18 cellular contexts compared by ENCODE assay signal in genomic region chr12:31035944-31036665, GRCh38. TPM values are rescaled to one million over a fixed set of nuclear protein-coding genes. Genes with fewer than 3 reads are reported as not detected.
DNase-seq lines count a peak whose midpoint lies in the region; ATAC-seq and TF ChIP-seq lines count a peak whose summit lies in the region.
"Had no signal": no experiment of that assay in that cellular context is flagged by ENCODE, and none has a peak within 500 bp of the region (broad histone marks: within the 10 kb centered on the region; RNA-seq: fewer than 3 reads in every experiment).

No MANE protein-coding gene starts in this region.

- POLR2A ChIA-PET in CD4-positive, alpha-beta T cell (lab: Charles Lee), result no interaction called here

- H3K36me3 ChIP-seq in adipocyte (ENCODE audit: control insufficient read depth, insufficient read depth, low read length, severe bottlenecking) (no peaks in the 10 kb centered on the region), lung (ENCODE audit: control insufficient read depth in 2 of 2, insufficient read depth in 2 of 2, low read length in 2 of 2) (no peaks in the 10 kb centered on the region)
- H3K36me3 ChIP-seq: brain microvascular endothelial cell, transverse colon had no signal

- H3K4me1 Mint-ChIP-seq in H9, result no peaks in the 10 kb centered on the region
- H3K4me1 Mint-ChIP-seq in CD4-positive, alpha-beta T cell (ENCODE audit: low read depth), result no peaks in the 10 kb centered on the region
- peaks cover 18% of the 10 kb centered on the region for H3K4me1 Mint-ChIP-seq in endothelial cell (ENCODE audit: unreplicated experiment)
- H3K4me1 Mint-ChIP-seq: activated naive CD4-positive, alpha-beta T cell treated with anti-CD3 and anti-CD28 coated beads, Interleukin-2, amount 50 U/mL, for 24 hours; CD4-positive, CD25-positive, alpha-beta regulatory T cell; stimulated activated memory B cell treated with anti-CD40 and anti-IgM and Interleukin-4, amounts not matched to agents 10 μg/mL and 1 μg/mL and 100 μg/mL, for 72 hours had no signal

- peak overlapping the region; percentile 43; the same call in 1 of the 2 replicates for H3K14ac ChIP-seq in H9 (ENCODE audit: insufficient read depth, low read length)

- intact Hi-C loops in CD4-positive, alpha-beta T cell (cut with DNase I, micrococcal nuclease), result no loop called here

- H2BK15ac ChIP-seq in H9 (ENCODE audit: low read depth, low read length), result no peak overlapping the region

- H3K56ac ChIP-seq in H9 (ENCODE audit: insufficient read length, low read depth, low read length), result no peak overlapping the region

- H3K4me3 ChIP-seq in adipocyte (ENCODE audit: low read length), result no peak overlapping the region
- H3K4me3 ChIP-seq in lung, result no peak overlapping the region
- H3K4me3 ChIP-seq: transverse colon had no signal

- TF ChIP-seq CTCF in H9 (conservative IDR thresholded peaks at IDR 0.05), result no peak
- no peak for TF ChIP-seq CTCF in lung (IDR thresholded peaks at IDR 0.05; ENCODE audit: control extremely low read depth, extremely low read depth)
- TF ChIP-seq CTCF in CD4-positive, alpha-beta T cell (IDR thresholded peaks at IDR 0.05), result no peak
- TF ChIP-seq CTCF in endothelial cell (IDR thresholded peaks at IDR 0.05; ENCODE audit: unreplicated experiment), result no peak

- no peak overlapping the region for H4K8ac ChIP-seq in H9 (replicated peaks; ENCODE audit: insufficient read length, low read depth, low read length)

- CTCF ChIA-PET in CD4-positive, alpha-beta T cell (lab: Charles Lee), result no interaction called here

- DNase-seq in A172 (ENCODE audit: low spot score) (peak; percentile 56), H9 (no peak), adipocyte (ENCODE audit: low read depth) (peak; percentile 54), lung (ENCODE audit: low spot score) (peak; percentile 45), activated gamma-delta T cell treated with Interleukin-2 at 50 U/mL for 16 hours (no peak), endothelial cell (ENCODE audit: low spot score) (no peak)
- DNase-seq in CD4-positive, alpha-beta T cell, result no peak
- DNase-seq: activated CD4-positive, alpha-beta T cell treated with anti-CD3 and anti-CD28 coated beads for 48 hours; brain microvascular endothelial cell; CD4-positive, CD25-positive, alpha-beta regulatory T cell; NCI-H748 treated with DMSO at 0.1 percent for 48 hours; transverse colon had no signal

- no peak overlapping the region for H3T11ph ChIP-seq in H9 (ENCODE audit: low read length)

- no peaks in the 10 kb centered on the region for H3K79me1 ChIP-seq in H9 (ENCODE audit: insufficient read depth, low read depth, low read length, poor library complexity, severe bottlenecking)

- no peaks in the 10 kb centered on the region for H3K79me2 ChIP-seq in H9 (ENCODE audit: insufficient read depth, low read length)

- H4K91ac ChIP-seq in H9 (ENCODE audit: insufficient read length, low read depth, low read length), result no peak overlapping the region

- no peak overlapping the region for H3K4me2 ChIP-seq in H9 (ENCODE audit: insufficient read depth, insufficient read length, low read length)

- H3K27me3 Mint-ChIP-seq in H9 (ENCODE audit: low read depth) (peaks cover 14% of the 10 kb centered on the region), endothelial cell (ENCODE audit: unreplicated experiment) (peaks cover 5% of the 10 kb centered on the region)
- peaks cover 26% of the 10 kb centered on the region for H3K27me3 Mint-ChIP-seq in CD4-positive, alpha-beta T cell
- H3K27me3 Mint-ChIP-seq: CD4-positive, CD25-positive, alpha-beta regulatory T cell had no signal

- no peak overlapping the region for H3K4ac ChIP-seq in H9 (ENCODE audit: low read depth, low read length)

- H3K9me3 Mint-ChIP-seq in H9 (no peaks in the 10 kb centered on the region), endothelial cell (ENCODE audit: unreplicated experiment) (no peaks in the 10 kb centered on the region)
- no peaks in the 10 kb centered on the region for H3K9me3 Mint-ChIP-seq in CD4-positive, alpha-beta T cell
- H3K9me3 Mint-ChIP-seq: activated naive CD4-positive, alpha-beta T cell treated with anti-CD3 and anti-CD28 coated beads, Interleukin-2, amount 50 U/mL, for 24 hours; nephron; stimulated activated memory B cell treated with anti-CD40 and anti-IgM and Interleukin-4, amounts not matched to agents 10 μg/mL and 1 μg/mL and 100 μg/mL, for 72 hours had no signal

- H4K20me1 ChIP-seq in H9 (ENCODE audit: control insufficient read depth, insufficient read depth, insufficient read length), result no peaks in the 10 kb centered on the region

- ATAC-seq in lung (ENCODE audit: insufficient read depth, low FRiP score), result peak; percentile 69
- ATAC-seq in CD4-positive, alpha-beta T cell (ENCODE audit: poor library complexity), result no peak
- ATAC-seq in HG03565 (IDR thresholded peaks at IDR 0.05; ENCODE audit: unreplicated experiment), result no peak
- ATAC-seq: esophagus mucosa; stimulated activated memory B cell treated with anti-CD40 and anti-IgM and Interleukin-4, amounts not matched to agents 10 μg/mL and 1 μg/mL and 100 μg/mL, for 72 hours had no signal

- H3K23me2 ChIP-seq in H9 (ENCODE audit: insufficient read length, low read depth, low read length, poor library complexity, severe bottlenecking), result no peaks in the 10 kb centered on the region

- H3K9me3 ChIP-seq in H9 (ENCODE audit: control insufficient read depth, low read depth, low read length), result no peaks in the 10 kb centered on the region
- no peaks in the 10 kb centered on the region for H3K9me3 ChIP-seq in adipocyte (ENCODE audit: control insufficient read depth, low read length)
- H3K9me3 ChIP-seq in lung (ENCODE audit: control insufficient read depth in 2 of 2, insufficient read depth in 1 of 2, low read length in 1 of 2), result no peaks in the 10 kb centered on the region
- no peaks in the 10 kb centered on the region for H3K9me3 ChIP-seq in CD4-positive, alpha-beta T cell (ENCODE audit: control insufficient read depth, low read length)
- H3K9me3 ChIP-seq: transverse colon had no signal

- no peak overlapping the region for H3K23ac ChIP-seq in H9 (ENCODE audit: insufficient read length, low read depth, low read length)

- H3K27me3 ChIP-seq in H9 (ENCODE audit: insufficient read depth, low read length) (peaks cover 4% of the 10 kb centered on the region), adipocyte (replicated peaks; ENCODE audit: control insufficient read depth, insufficient read depth, low read length) (peaks cover 5% of the 10 kb centered on the region), lung (ENCODE audit: control insufficient read depth, insufficient read depth) (no peaks in the 10 kb centered on the region)
- peaks cover 3% of the 10 kb centered on the region for H3K27me3 ChIP-seq in CD4-positive, alpha-beta T cell (ENCODE audit: control insufficient read depth, insufficient read depth, low read length)
- H3K27me3 ChIP-seq: brain microvascular endothelial cell, transverse colon had no signal

- H3K36me3 Mint-ChIP-seq in H9 (ENCODE audit: insufficient read depth in 1 of 3, low read depth in 3 of 3) (no peaks in the 10 kb centered on the region), endothelial cell (ENCODE audit: low read depth, unreplicated experiment) (no peaks in the 10 kb centered on the region)
- H3K36me3 Mint-ChIP-seq in CD4-positive, alpha-beta T cell (ENCODE audit: low read depth), result no peaks in the 10 kb centered on the region
- H3K36me3 Mint-ChIP-seq: activated naive CD4-positive, alpha-beta T cell treated with anti-CD3 and anti-CD28 coated beads, Interleukin-2, amount 50 U/mL, for 24 hours; CD4-positive, CD25-positive, alpha-beta regulatory T cell; IgD-negative memory B cell; stimulated activated memory B cell treated with anti-CD40 and anti-IgM and Interleukin-4, amounts not matched to agents 10 μg/mL and 1 μg/mL and 100 μg/mL, for 72 hours had no signal

- H2BK120ac ChIP-seq in H9 (ENCODE audit: low read depth, low read length, poor library complexity, severe bottlenecking), result no peak overlapping the region

- no peak overlapping the region for H2BK20ac ChIP-seq in H9 (ENCODE audit: low read depth, low read length, poor library complexity, severe bottlenecking)

- H2BK5ac ChIP-seq in H9 (ENCODE audit: insufficient read length, low read length), result no peak overlapping the region

- no CpG with 5 or more reads among the region's 5 CpGs for WGBS in H9 (ENCODE audit: extremely low coverage, insufficient read length, low lambda C conversion rate)
- 76 to 81% methylated on average over 5 of the region's 5 CpGs for WGBS in lung, 2 donors

- H2AK5ac ChIP-seq in H9 (ENCODE audit: insufficient read length, low read length), result no peak overlapping the region

- H3K27ac ChIP-seq in H9 (ENCODE audit: insufficient read length, low read depth, low read length) (no peak overlapping the region), lung (ENCODE audit: low read depth in 1 of 2, low read length in 1 of 2) (no peak overlapping the region)
- no peak overlapping the region for H3K27ac ChIP-seq in CD4-positive, alpha-beta T cell (ENCODE audit: low read depth, low read length)
- H3K27ac ChIP-seq: brain microvascular endothelial cell, transverse colon had no signal

- H3K9ac ChIP-seq in H9 (ENCODE audit: extremely low read depth, insufficient read length, low read length) (no peak overlapping the region), adipocyte (ENCODE audit: low read length) (no peak overlapping the region)

- no peaks in the 10 kb centered on the region for H3K4me1 ChIP-seq in H9 (ENCODE audit: insufficient read depth, low read length)
- peaks cover 6% of the 10 kb centered on the region for H3K4me1 ChIP-seq in adipocyte (ENCODE audit: control insufficient read depth, insufficient read depth, low read length)
- H3K4me1 ChIP-seq in lung (ENCODE audit: control insufficient read depth in 2 of 2, insufficient read depth in 2 of 2, low read length in 2 of 2), result peaks cover 0 to 4% of the 10 kb centered on the region in 2 donors
- H3K4me1 ChIP-seq: transverse colon had no signal

- H3K4me3 Mint-ChIP-seq in H9 (no peak overlapping the region), endothelial cell (ENCODE audit: unreplicated experiment) (no peak overlapping the region)
- no peak overlapping the region for H3K4me3 Mint-ChIP-seq in CD4-positive, alpha-beta T cell
- H3K4me3 Mint-ChIP-seq: activated naive CD4-positive, alpha-beta T cell treated with anti-CD3 and anti-CD28 coated beads, Interleukin-2, amount 50 U/mL, for 24 hours; CD4-positive, CD25-positive, alpha-beta regulatory T cell; IgD-negative memory B cell; nephron; stimulated activated memory B cell treated with anti-CD40 and anti-IgM and Interleukin-4, amounts not matched to agents 10 μg/mL and 1 μg/mL and 100 μg/mL, for 72 hours had no signal

- H2AFZ ChIP-seq in H9 (ENCODE audit: low read length), result no peak overlapping the region

- no peak overlapping the region for H3K18ac ChIP-seq in H9 (ENCODE audit: insufficient read length, low read depth, low read length)

- no peak overlapping the region for H4K5ac ChIP-seq in H9 (ENCODE audit: insufficient read length, low read depth, low read length)

- no peak overlapping the region; a peak in 2 of 7 replicates for H3K27ac Mint-ChIP-seq in H9
- H3K27ac Mint-ChIP-seq in CD4-positive, alpha-beta T cell, result no peak overlapping the region
- no peak overlapping the region for H3K27ac Mint-ChIP-seq in endothelial cell (ENCODE audit: unreplicated experiment)
- H3K27ac Mint-ChIP-seq: activated naive CD4-positive, alpha-beta T cell treated with anti-CD3 and anti-CD28 coated beads, Interleukin-2, amount 50 U/mL, for 24 hours; CD4-positive, CD25-positive, alpha-beta regulatory T cell; IgD-negative memory B cell; nephron; stimulated activated memory B cell treated with anti-CD40 and anti-IgM and Interleukin-4, amounts not matched to agents 10 μg/mL and 1 μg/mL and 100 μg/mL, for 72 hours had no signal

- no peak overlapping the region for H2BK12ac ChIP-seq in H9 (ENCODE audit: insufficient read length, low read depth, low read length)

RNA-seq across cellular contexts. Expression of gene DDX11, which starts 37.6 kb away (rescaled TPM):
- total RNA-seq in A172 (2014; rRNA removed; shearing (Covaris generic)), result 20.9 and 22.3 TPM in 2 replicates
- total RNA-seq in H9 (2021) (175 and 183 TPM in 2 replicates), lung (10 to 100 TPM; 26.9 to 30.9 TPM), endothelial cell (ENCODE audit: unreplicated experiment) (40.2 TPM)
- 10 to 100 TPM; 11.7 to 16.1 TPM for polyA plus RNA-seq in lung
- 10 to 100 TPM; 61.9 to 63.8 TPM for total RNA-seq in CD4-positive, alpha-beta T cell

Comparison
In these comparisons a context has a peak if more than half of its experiments do, and no peak if none do; other contexts are left out.
1. DNase-seq: peak in A172 (single experiment), adipocyte (single experiment) and lung (single experiment); none in H9 (single experiment), CD4-positive, alpha-beta T cell (0 of 10), activated gamma-delta T cell treated with Interleukin-2 at 50 U/mL for 16 hours (single experiment) and endothelial cell (single experiment).